ENCODE assay signal across 2 cellular contexts in the genomic region with DNA sequence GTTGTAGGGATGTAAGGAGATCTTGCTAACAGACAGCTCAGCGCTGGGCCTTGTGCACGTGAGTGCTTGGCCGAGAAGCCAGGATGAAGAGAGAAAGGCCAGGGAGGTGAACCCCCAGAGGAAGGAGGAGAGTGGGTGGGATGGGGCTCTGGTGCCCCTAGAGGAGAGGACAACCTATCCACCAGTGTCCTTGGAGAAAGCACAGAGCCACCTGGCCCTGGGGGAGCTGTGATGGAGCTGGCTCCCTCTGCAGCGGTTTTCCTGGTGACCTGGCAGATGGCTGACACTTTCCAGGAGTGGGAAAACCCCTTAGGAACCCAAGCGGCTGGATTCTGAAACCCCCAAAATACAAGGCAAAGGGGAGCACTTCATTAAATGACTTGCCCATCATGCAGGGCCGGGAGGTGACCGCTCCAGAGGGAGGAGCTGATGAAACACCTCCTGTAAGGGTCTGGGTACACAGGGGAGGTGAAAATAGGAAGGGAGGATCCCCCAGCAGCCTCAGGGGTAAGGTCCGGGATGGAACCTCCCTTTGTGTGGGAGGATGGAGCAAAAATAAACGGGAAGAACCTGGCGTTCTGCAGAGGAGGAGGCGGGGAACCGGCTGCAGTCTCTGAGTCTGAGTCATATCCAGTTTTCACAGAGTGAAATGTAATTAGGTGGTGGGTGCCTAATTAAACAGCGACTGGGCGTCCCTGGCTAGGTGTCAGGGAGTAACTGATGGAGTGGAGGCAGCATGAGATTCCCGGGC.
A peak's percentile ranks its signal among the peaks of the same experiment; 100 is the strongest.
TF ChIP-seq lines count a peak whose summit lies in the region.

No MANE protein-coding gene starts in this region.

TF ChIP-seq in HEK293, 187 proteins besides CTCF, POLR2A, EP300 and RAD21 (continued from another document):
- TF ChIP-seq, protein P1, sequence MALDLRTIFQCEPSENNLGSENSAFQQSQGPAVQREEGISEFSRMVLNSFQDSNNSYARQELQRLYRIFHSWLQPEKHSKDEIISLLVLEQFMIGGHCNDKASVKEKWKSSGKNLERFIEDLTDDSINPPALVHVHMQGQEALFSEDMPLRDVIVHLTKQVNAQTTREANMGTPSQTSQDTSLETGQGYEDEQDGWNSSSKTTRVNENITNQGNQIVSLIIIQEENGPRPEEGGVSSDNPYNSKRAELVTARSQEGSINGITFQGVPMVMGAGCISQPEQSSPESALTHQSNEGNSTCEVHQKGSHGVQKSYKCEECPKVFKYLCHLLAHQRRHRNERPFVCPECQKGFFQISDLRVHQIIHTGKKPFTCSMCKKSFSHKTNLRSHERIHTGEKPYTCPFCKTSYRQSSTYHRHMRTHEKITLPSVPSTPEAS (tag by site-specific recombination; IDR thresholded peaks at IDR 0.05), result no peak
- TF ChIP-seq, protein P2, sequence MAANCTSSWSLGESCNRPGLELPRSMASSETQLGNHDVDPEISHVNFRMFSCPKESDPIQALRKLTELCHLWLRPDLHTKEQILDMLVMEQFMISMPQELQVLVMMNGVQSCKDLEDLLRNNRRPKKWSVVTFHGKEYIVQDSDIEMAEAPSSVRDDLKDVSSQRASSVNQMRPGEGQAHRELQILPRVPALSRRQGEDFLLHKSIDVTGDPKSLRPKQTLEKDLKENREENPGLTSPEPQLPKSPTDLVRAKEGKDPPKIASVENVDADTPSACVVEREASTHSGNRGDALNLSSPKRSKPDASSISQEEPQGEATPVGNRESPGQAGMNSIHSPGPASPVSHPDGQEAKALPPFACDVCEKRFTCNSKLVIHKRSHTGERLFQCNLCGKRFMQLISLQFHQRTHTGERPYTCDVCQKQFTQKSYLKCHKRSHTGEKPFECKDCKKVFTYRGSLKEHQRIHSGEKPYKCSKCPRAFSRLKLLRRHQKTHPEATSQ (tag by site-specific recombination; IDR thresholded peaks at IDR 0.05), result no peak
- TF ChIP-seq ZFHX2 (tag by site-specific recombination; conservative IDR thresholded peaks at IDR 0.05) (peak; percentile 88), SP7 (tag by site-specific recombination; IDR thresholded peaks at IDR 0.05) (peak; percentile 80), ZNF561 (tag by site-specific recombination; IDR thresholded peaks at IDR 0.05; ENCODE audit: borderline replicate concordance) (no peak), ZXDB (tag by site-specific recombination; IDR thresholded peaks at IDR 0.05) (no peak)
- TF ChIP-seq, protein P3, sequence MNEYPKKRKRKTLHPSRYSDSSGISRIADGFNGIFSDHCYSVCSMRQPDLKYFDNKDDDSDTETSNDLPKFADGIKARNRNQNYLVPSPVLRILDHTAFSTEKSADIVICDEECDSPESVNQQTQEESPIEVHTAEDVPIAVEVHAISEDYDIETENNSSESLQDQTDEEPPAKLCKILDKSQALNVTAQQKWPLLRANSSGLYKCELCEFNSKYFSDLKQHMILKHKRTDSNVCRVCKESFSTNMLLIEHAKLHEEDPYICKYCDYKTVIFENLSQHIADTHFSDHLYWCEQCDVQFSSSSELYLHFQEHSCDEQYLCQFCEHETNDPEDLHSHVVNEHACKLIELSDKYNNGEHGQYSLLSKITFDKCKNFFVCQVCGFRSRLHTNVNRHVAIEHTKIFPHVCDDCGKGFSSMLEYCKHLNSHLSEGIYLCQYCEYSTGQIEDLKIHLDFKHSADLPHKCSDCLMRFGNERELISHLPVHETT (tag by site-specific recombination; IDR thresholded peaks at IDR 0.05), result no peak

TF ChIP-seq in GM12878, 131 proteins besides CTCF, POLR2A, EP300 and RAD21 (continued from another document and continues in another):
- TF ChIP-seq, protein P4, sequence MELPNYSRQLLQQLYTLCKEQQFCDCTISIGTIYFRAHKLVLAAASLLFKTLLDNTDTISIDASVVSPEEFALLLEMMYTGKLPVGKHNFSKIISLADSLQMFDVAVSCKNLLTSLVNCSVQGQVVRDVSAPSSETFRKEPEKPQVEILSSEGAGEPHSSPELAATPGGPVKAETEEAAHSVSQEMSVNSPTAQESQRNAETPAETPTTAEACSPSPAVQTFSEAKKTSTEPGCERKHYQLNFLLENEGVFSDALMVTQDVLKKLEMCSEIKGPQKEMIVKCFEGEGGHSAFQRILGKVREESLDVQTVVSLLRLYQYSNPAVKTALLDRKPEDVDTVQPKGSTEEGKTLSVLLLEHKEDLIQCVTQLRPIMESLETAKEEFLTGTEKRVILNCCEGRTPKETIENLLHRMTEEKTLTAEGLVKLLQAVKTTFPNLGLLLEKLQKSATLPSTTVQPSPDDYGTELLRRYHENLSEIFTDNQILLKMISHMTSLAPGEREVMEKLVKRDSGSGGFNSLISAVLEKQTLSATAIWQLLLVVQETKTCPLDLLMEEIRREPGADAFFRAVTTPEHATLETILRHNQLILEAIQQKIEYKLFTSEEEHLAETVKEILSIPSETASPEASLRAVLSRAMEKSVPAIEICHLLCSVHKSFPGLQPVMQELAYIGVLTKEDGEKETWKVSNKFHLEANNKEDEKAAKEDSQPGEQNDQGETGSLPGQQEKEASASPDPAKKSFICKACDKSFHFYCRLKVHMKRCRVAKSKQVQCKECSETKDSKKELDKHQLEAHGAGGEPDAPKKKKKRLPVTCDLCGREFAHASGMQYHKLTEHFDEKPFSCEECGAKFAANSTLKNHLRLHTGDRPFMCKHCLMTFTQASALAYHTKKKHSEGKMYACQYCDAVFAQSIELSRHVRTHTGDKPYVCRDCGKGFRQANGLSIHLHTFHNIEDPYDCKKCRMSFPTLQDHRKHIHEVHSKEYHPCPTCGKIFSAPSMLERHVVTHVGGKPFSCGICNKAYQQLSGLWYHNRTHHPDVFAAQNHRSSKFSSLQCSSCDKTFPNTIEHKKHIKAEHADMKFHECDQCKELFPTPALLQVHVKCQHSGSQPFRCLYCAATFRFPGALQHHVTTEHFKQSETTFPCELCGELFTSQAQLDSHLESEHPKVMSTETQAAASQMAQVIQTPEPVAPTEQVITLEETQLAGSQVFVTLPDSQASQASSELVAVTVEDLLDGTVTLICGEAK (IDR thresholded peaks at IDR 0.05; ENCODE audit: borderline replicate concordance), result no peak
- TF ChIP-seq WRNIP1 (IDR thresholded peaks at IDR 0.05; ENCODE audit: borderline replicate concordance, low read depth, low read length) (no peak), MTA2 (IDR thresholded peaks at IDR 0.05; ENCODE audit: low read depth) (peak; percentile 91), SUZ12 (IDR thresholded peaks at IDR 0.05; ENCODE audit: unreplicated experiment) (no peak), CBFB (IDR thresholded peaks at IDR 0.05; ENCODE audit: low read depth) (no peak), YY1 (IDR thresholded peaks at IDR 0.05; ENCODE audit: low read depth, low read length) (no peak), BRCA1 (IDR thresholded peaks at IDR 0.05; ENCODE audit: low read depth, low read length) (no peak), SREBF1 (IDR thresholded peaks at IDR 0.05; ENCODE audit: low read length) (no peak), SUPT20H (IDR thresholded peaks at IDR 0.05; ENCODE audit: borderline replicate concordance, control insufficient read depth, low read depth, low read length) (no peak), IKZF1 (conservative IDR thresholded peaks at IDR 0.05) (peak; percentile 87), ZNF24 (IDR thresholded peaks at IDR 0.05) (no peak), CREB1 (IDR thresholded peaks at IDR 0.05; ENCODE audit: low read depth) (no peak), CEBPB (IDR thresholded peaks at IDR 0.05; ENCODE audit: borderline replicate concordance in 1 of 2, low read depth in 2 of 2, low read length in 2 of 2) (no peak), NR2C2 (IDR thresholded peaks at IDR 0.05; ENCODE audit: borderline replicate concordance, control insufficient read depth, insufficient read length, low read depth) (no peak), ASH2L (IDR thresholded peaks at IDR 0.05; ENCODE audit: borderline replicate concordance, low read depth) (no peak), SMAD5 (IDR thresholded peaks at IDR 0.05; ENCODE audit: low read depth) (no peak), EZH2 (IDR thresholded peaks at IDR 0.05; ENCODE audit: borderline replicate concordance, control insufficient read depth, low read depth, low read length) (no peak), ZBED1 (IDR thresholded peaks at IDR 0.05; ENCODE audit: borderline replicate concordance) (no peak), GATAD2B (conservative IDR thresholded peaks at IDR 0.05; ENCODE audit: low read depth) (0 out of 2 replicates have a peak, but pooled peaks have one; percentile 28), JUNB (IDR thresholded peaks at IDR 0.05) (no peak), EGR1 (IDR thresholded peaks at IDR 0.05; ENCODE audit: borderline replicate concordance in 1 of 2, low read depth in 2 of 2, low read length in 2 of 2) (no peak)
- TF ChIP-seq, protein P5, sequence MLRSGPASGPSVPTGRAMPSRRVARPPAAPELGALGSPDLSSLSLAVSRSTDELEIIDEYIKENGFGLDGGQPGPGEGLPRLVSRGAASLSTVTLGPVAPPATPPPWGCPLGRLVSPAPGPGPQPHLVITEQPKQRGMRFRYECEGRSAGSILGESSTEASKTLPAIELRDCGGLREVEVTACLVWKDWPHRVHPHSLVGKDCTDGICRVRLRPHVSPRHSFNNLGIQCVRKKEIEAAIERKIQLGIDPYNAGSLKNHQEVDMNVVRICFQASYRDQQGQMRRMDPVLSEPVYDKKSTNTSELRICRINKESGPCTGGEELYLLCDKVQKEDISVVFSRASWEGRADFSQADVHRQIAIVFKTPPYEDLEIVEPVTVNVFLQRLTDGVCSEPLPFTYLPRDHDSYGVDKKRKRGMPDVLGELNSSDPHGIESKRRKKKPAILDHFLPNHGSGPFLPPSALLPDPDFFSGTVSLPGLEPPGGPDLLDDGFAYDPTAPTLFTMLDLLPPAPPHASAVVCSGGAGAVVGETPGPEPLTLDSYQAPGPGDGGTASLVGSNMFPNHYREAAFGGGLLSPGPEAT (IDR thresholded peaks at IDR 0.05; ENCODE audit: low read depth), result peak; percentile 49; the same call in 1 of the 2 replicates
- TF ChIP-seq, protein P6, sequence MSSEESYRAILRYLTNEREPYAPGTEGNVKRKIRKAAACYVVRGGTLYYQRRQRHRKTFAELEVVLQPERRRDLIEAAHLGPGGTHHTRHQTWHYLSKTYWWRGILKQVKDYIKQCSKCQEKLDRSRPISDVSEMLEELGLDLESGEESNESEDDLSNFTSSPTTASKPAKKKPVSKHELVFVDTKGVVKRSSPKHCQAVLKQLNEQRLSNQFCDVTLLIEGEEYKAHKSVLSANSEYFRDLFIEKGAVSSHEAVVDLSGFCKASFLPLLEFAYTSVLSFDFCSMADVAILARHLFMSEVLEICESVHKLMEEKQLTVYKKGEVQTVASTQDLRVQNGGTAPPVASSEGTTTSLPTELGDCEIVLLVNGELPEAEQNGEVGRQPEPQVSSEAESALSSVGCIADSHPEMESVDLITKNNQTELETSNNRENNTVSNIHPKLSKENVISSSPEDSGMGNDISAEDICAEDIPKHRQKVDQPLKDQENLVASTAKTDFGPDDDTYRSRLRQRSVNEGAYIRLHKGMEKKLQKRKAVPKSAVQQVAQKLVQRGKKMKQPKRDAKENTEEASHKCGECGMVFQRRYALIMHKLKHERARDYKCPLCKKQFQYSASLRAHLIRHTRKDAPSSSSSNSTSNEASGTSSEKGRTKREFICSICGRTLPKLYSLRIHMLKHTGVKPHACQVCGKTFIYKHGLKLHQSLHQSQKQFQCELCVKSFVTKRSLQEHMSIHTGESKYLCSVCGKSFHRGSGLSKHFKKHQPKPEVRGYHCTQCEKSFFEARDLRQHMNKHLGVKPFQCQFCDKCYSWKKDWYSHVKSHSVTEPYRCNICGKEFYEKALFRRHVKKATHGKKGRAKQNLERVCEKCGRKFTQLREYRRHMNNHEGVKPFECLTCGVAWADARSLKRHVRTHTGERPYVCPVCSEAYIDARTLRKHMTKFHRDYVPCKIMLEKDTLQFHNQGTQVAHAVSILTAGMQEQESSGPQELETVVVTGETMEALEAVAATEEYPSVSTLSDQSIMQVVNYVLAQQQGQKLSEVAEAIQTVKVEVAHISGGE (CRISPR knock-in tag; IDR thresholded peaks at IDR 0.05), result no peak
- TF ChIP-seq, protein P7, sequence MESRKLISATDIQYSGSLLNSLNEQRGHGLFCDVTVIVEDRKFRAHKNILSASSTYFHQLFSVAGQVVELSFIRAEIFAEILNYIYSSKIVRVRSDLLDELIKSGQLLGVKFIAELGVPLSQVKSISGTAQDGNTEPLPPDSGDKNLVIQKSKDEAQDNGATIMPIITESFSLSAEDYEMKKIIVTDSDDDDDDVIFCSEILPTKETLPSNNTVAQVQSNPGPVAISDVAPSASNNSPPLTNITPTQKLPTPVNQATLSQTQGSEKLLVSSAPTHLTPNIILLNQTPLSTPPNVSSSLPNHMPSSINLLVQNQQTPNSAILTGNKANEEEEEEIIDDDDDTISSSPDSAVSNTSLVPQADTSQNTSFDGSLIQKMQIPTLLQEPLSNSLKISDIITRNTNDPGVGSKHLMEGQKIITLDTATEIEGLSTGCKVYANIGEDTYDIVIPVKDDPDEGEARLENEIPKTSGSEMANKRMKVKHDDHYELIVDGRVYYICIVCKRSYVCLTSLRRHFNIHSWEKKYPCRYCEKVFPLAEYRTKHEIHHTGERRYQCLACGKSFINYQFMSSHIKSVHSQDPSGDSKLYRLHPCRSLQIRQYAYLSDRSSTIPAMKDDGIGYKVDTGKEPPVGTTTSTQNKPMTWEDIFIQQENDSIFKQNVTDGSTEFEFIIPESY (IDR thresholded peaks at IDR 0.05), result no peak
- TF ChIP-seq, protein P8, sequence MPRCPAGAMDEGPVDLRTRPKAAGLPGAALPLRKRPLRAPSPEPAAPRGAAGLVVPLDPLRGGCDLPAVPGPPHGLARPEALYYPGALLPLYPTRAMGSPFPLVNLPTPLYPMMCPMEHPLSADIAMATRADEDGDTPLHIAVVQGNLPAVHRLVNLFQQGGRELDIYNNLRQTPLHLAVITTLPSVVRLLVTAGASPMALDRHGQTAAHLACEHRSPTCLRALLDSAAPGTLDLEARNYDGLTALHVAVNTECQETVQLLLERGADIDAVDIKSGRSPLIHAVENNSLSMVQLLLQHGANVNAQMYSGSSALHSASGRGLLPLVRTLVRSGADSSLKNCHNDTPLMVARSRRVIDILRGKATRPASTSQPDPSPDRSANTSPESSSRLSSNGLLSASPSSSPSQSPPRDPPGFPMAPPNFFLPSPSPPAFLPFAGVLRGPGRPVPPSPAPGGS (IDR thresholded peaks at IDR 0.05; ENCODE audit: borderline replicate concordance, insufficient read depth, low read depth, low read length, poor library complexity, severe bottlenecking), result no peak
- TF ChIP-seq, protein P9, sequence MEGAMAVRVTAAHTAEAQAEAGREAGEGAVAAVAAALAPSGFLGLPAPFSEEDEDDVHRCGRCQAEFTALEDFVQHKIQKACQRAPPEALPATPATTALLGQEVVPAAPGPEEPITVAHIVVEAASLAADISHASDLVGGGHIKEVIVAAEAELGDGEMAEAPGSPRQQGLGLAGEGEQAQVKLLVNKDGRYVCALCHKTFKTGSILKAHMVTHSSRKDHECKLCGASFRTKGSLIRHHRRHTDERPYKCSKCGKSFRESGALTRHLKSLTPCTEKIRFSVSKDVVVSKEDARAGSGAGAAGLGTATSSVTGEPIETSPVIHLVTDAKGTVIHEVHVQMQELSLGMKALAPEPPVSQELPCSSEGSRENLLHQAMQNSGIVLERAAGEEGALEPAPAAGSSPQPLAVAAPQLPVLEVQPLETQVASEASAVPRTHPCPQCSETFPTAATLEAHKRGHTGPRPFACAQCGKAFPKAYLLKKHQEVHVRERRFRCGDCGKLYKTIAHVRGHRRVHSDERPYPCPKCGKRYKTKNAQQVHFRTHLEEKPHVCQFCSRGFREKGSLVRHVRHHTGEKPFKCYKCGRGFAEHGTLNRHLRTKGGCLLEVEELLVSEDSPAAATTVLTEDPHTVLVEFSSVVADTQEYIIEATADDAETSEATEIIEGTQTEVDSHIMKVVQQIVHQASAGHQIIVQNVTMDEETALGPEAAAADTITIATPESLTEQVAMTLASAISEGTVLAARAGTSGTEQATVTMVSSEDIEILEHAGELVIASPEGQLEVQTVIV (IDR thresholded peaks at IDR 0.05; ENCODE audit: borderline replicate concordance, partially characterized antibody), result no peak
